21 cellular contexts compared by ENCODE assay signal in genomic region chr14:77085538-77085937, GRCh38. TPM values are rescaled to one million over a fixed set of nuclear protein-coding genes. Genes with fewer than 3 reads are reported as not detected.
DNase-seq lines count a peak whose midpoint lies in the region; TF ChIP-seq lines count a peak whose summit lies in the region.
"Had no signal": no experiment of that assay in that cellular context is flagged by ENCODE, and none has a peak within 500 bp of the region (broad histone marks: within the 10 kb centered on the region; RNA-seq: fewer than 3 reads in every experiment).

No MANE protein-coding gene starts in this region.

- no peaks in the 10 kb centered on the region for H3K9me3 Mint-ChIP-seq in IgD-negative memory B cell
- H3K9me3 Mint-ChIP-seq in mesothelial cell of epicardium = no peaks in the 10 kb centered on the region
- H3K9me3 Mint-ChIP-seq: stimulated activated naive CD8-positive, alpha-beta T cell treated with anti-CD3 and anti-CD28 coated beads, Interleukin-15, Interleukin-2, amounts not matched to agents 100 ng/mL and 50 ng/mL, for 24 hours had no signal

- no peak for TF ChIP-seq CTCF in mesothelial cell of epicardium (IDR thresholded peaks at IDR 0.05; ENCODE audit: unreplicated experiment)
- TF ChIP-seq CTCF in suprapubic skin (IDR thresholded peaks at IDR 0.05) = no peak

- DNase-seq in mesothelial cell of epicardium (ENCODE audit: low spot score in 2 of 2, unreplicated experiment in 2 of 2) = no peak
- DNase-seq in suprapubic skin (ENCODE audit: low spot score in 2 of 2) = no peak
- DNase-seq in NCI-H446 treated with DMSO at 0.1 percent for 48 hours (lab: John Stamatoyannopoulos, UW) = no peak
- no peak for DNase-seq in DMS53 treated with DMSO at 0.1 percent for 48 hours (lab: John Stamatoyannopoulos, UW; ENCODE audit: unreplicated experiment)
- no peak for DNase-seq in EL
- DNase-seq: activated naive CD4-positive, alpha-beta T cell treated with anti-CD3 and anti-CD28 coated beads, Interleukin-2, amount 50 U/mL, for 16 hours; activated T-cell treated with anti-CD3 and anti-CD28 coated beads, Interleukin-2, amount 50 U/mL, for 48 hours; anterior cingulate cortex; cerebellar nuclear complex; effector CD4-positive, alpha-beta T cell; esophagus squamous epithelium; NCI-H2107; small intestine; stimulated activated CD4-positive, alpha-beta T cell treated with anti-CD3 and anti-CD28 coated beads, Interleukin-4, amount 100 ng/mL, for 1 hour; upper lobe of left lung had no signal

- TF ChIP-seq EP300 in suprapubic skin (IDR thresholded peaks at IDR 0.05) = no peak

- WGBS in ectodermal cell, 2 experiments = 32 to 46% methylated on average over 4 of the region's 4 CpGs
- 63% methylated on average over 4 of the region's 4 CpGs for WGBS in suprapubic skin

- no peak overlapping the region for H3K4me3 ChIP-seq in ectodermal cell (ENCODE audit: insufficient read depth, low read depth, low read length)
- no peak overlapping the region for H3K4me3 ChIP-seq in suprapubic skin
- H3K4me3 ChIP-seq: esophagus squamous epithelium, prostate gland, upper lobe of left lung had no signal

- H3K4me1 ChIP-seq in ectodermal cell (ENCODE audit: control insufficient read depth, insufficient read depth, low read length) (peaks cover 45% of the 10 kb centered on the region), suprapubic skin (peaks cover 46% of the 10 kb centered on the region)

- H3K4me3 Mint-ChIP-seq in IgD-negative memory B cell (no peak overlapping the region), mesothelial cell of epicardium (no peak overlapping the region)
- H3K4me3 Mint-ChIP-seq: stimulated activated naive CD8-positive, alpha-beta T cell treated with anti-CD3 and anti-CD28 coated beads, Interleukin-15, Interleukin-2, amounts not matched to agents 100 ng/mL and 50 ng/mL, for 24 hours had no signal

- peak overlapping the region; percentile 99 for H3K27ac ChIP-seq in ectodermal cell (ENCODE audit: insufficient read depth, low read depth, low read length, poor library complexity, severe bottlenecking)
- H3K27ac ChIP-seq in suprapubic skin = peak overlapping the region; percentile 50
- H3K27ac ChIP-seq: prostate gland had no signal

- H3K9me3 ChIP-seq in ectodermal cell (ENCODE audit: control insufficient read depth, low read length) = no peaks in the 10 kb centered on the region
- no peaks in the 10 kb centered on the region for H3K9me3 ChIP-seq in suprapubic skin
- H3K9me3 ChIP-seq: esophagus squamous epithelium, prostate gland, upper lobe of left lung had no signal

- H3K27me3 ChIP-seq in ectodermal cell (ENCODE audit: control insufficient read depth, insufficient read depth, low read length, poor library complexity, severe bottlenecking) = no peaks in the 10 kb centered on the region
- no peaks in the 10 kb centered on the region for H3K27me3 ChIP-seq in suprapubic skin
- H3K27me3 ChIP-seq: esophagus squamous epithelium, upper lobe of left lung had no signal

- TF ChIP-seq POLR2A in suprapubic skin (IDR thresholded peaks at IDR 0.05) = no peak

- H3K27me3 Mint-ChIP-seq in IgD-negative memory B cell (peaks cover 5% of the 10 kb centered on the region), mesothelial cell of epicardium (ENCODE audit: low read depth) (no peaks in the 10 kb centered on the region)

- H3K36me3 ChIP-seq in ectodermal cell (ENCODE audit: control insufficient read depth, insufficient read depth, low read length) (no peaks in the 10 kb centered on the region), suprapubic skin (no peaks in the 10 kb centered on the region)
- H3K36me3 ChIP-seq: esophagus squamous epithelium, prostate gland, upper lobe of left lung had no signal

- peak overlapping the region; percentile 57 to 94 (median 93) for H3K27ac Mint-ChIP-seq in IgD-negative memory B cell
- peak overlapping the region; percentile 99 for H3K27ac Mint-ChIP-seq in mesothelial cell of epicardium
- H3K27ac Mint-ChIP-seq: stimulated activated naive CD8-positive, alpha-beta T cell treated with anti-CD3 and anti-CD28 coated beads, Interleukin-15, Interleukin-2, amounts not matched to agents 100 ng/mL and 50 ng/mL, for 24 hours had no signal

- peaks cover 3% of the 10 kb centered on the region for H3K36me3 Mint-ChIP-seq in IgD-negative memory B cell
- H3K36me3 Mint-ChIP-seq in mesothelial cell of epicardium = no peaks in the 10 kb centered on the region

- H3K4me1 Mint-ChIP-seq in IgD-negative memory B cell (peaks cover 26 to 38% (median 32%) of the 10 kb centered on the region in 3 donors), mesothelial cell of epicardium (peaks cover 54% of the 10 kb centered on the region)

RNA-seq across cellular contexts. Expression of gene CIPC, which starts 12.5 kb away (rescaled TPM):
- polyA plus RNA-seq in IgD-negative memory B cell = 14.7 TPM
- polyA plus RNA-seq in ectodermal cell (2013, experiment 1 of 4) = 23.9 TPM
- polyA plus RNA-seq in ectodermal cell (2013, experiment 2 of 4) = 21.8 TPM
- 19.0 TPM for polyA plus RNA-seq in ectodermal cell (2013, experiment 3 of 4)
- polyA plus RNA-seq in ectodermal cell (2013, experiment 4 of 4) = 19.4 TPM
- total RNA-seq in mesothelial cell of epicardium (21.9 to 22.9 TPM (median 22.4 TPM) in 3 replicates), suprapubic skin (10 to 100 TPM; 47.2 to 79.0 (median 53.9) TPM)

RNA-seq across cellular contexts. Expression of gene ZDHHC22, which starts 56.1 kb away (rescaled TPM):
- not detected for polyA plus RNA-seq in IgD-negative memory B cell
- polyA plus RNA-seq in ectodermal cell (2013, experiment 1 of 4) = 1.7 TPM
- 0.89 TPM for polyA plus RNA-seq in ectodermal cell (2013, experiment 2 of 4)
- 0.91 TPM for polyA plus RNA-seq in ectodermal cell (2013, experiment 3 of 4)
- 0.97 TPM for polyA plus RNA-seq in ectodermal cell (2013, experiment 4 of 4)
- not detected in 3 replicates for total RNA-seq in mesothelial cell of epicardium
- not detected for total RNA-seq in suprapubic skin
- total RNA-seq: activated CD8-positive, alpha-beta memory T cell treated with anti-CD3 and anti-CD28 coated beads for 36 hours; esophagus squamous epithelium; liver had no signal
- polyA plus RNA-seq: liver had no signal

RNA-seq across cellular contexts. Expression of gene IRF2BPL, which starts 57.0 kb away (rescaled TPM):
- 2.6 TPM for polyA plus RNA-seq in IgD-negative memory B cell
- polyA plus RNA-seq in ectodermal cell (2013, experiment 1 of 4) = 15.5 TPM
- 12.7 TPM for polyA plus RNA-seq in ectodermal cell (2013, experiment 2 of 4)
- polyA plus RNA-seq in ectodermal cell (2013, experiment 3 of 4) = 15.6 TPM
- 16.1 TPM for polyA plus RNA-seq in ectodermal cell (2013, experiment 4 of 4)
- 126 to 131 TPM (median 128 TPM) in 3 replicates for total RNA-seq in mesothelial cell of epicardium
- total RNA-seq in suprapubic skin = 10 to 100 TPM; 44.7 to 72.7 (median 65.6) TPM
